In the genomic region with DNA sequence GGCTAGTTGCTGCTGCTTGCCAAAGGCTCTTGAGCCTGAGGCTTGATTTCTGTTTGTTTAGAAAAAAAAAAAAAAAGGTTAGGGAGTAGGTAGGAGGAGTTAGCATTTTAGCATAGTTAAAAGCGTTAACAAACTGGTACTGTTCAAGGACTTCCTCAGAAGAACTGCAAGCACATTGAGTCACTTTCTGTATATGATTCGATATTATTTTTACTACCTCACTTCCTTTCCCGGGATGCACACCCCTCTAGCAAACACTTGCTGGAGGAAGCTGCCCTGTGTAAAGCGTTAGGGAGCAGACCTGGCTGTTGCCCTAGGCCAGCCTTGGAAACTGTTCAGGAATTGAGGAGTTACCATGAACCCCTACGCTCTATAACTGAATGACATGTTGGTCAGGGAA, we compare ENCODE assay signal across 11 cellular contexts. TPM values are rescaled to one million over a fixed set of nuclear protein-coding genes. Genes with fewer than 3 reads are reported as not detected.
A peak's percentile ranks its signal among the peaks of the same experiment; 100 is the strongest.
DNase-seq lines count a peak whose midpoint lies in the region; ATAC-seq, FAIRE-seq and TF ChIP-seq lines count a peak whose summit lies in the region.
"Had no signal": no experiment of that assay in that cellular context is flagged by ENCODE, and none has a peak within 500 bp of the region (broad histone marks: within the 10 kb centered on the region; RNA-seq: fewer than 3 reads in every experiment).

No MANE protein-coding gene starts in this region.

- peak; percentile 90 for ATAC-seq in lung (ENCODE audit: insufficient read depth, low FRiP score)
- ATAC-seq in WTC11, result no peak; the same call in 1 of the 2 replicates

- no peaks in the 10 kb centered on the region for H3K9me3 Mint-ChIP-seq in T-helper 2 cell treated with Interferon-gamma antibody and Interleukin-4, amounts not matched to agents 5 μg/mL and 100 μg/mL, for 36 hours
- no peaks in the 10 kb centered on the region for H3K9me3 Mint-ChIP-seq in WTC11

- H3K36me3 ChIP-seq in lung (ENCODE audit: control insufficient read depth in 2 of 2, insufficient read depth in 2 of 2, low read length in 2 of 2) (no peaks in the 10 kb centered on the region), Peyer's patch (no peaks in the 10 kb centered on the region)
- H3K36me3 ChIP-seq: left ventricle myocardium inferior had no signal

- no peaks in the 10 kb centered on the region for H3K27me3 Mint-ChIP-seq in T-helper 2 cell treated with Interferon-gamma antibody and Interleukin-4, amounts not matched to agents 5 μg/mL and 100 μg/mL, for 36 hours (ENCODE audit: low read depth)
- peaks cover 6% of the 10 kb centered on the region; the same call in 1 of the 2 replicates for H3K27me3 Mint-ChIP-seq in WTC11 (ENCODE audit: low read depth)

- H3K27me3 ChIP-seq in lung (ENCODE audit: control insufficient read depth, insufficient read depth) (no peaks in the 10 kb centered on the region), Peyer's patch (no peaks in the 10 kb centered on the region)

- DNase-seq in SIG-M5 treated with dmso at 0.1 percent for 504 hours (lab: John Stamatoyannopoulos, UW; ENCODE audit: unreplicated experiment), result peak; percentile 52
- no peak for DNase-seq in SIG-M5 (lab: John Stamatoyannopoulos, UW)
- no peak for DNase-seq in H54 (ENCODE audit: insufficient read length, low spot score)
- peak; percentile 52 for DNase-seq in T-helper 2 cell treated with Interferon-gamma antibody and Interleukin-4, amounts not matched to agents 5 μg/mL and 100 μg/mL, for 36 hours (ENCODE audit: low spot score)
- no peak for DNase-seq in lung (ENCODE audit: low spot score)
- DNase-seq in activated CD8-positive, alpha-beta memory T cell treated with anti-CD3 and anti-CD28 coated beads, Interleukin-2, amount 50 U/mL, for 48 hours, result no peak
- DNase-seq in WTC11 (ENCODE audit: low spot score), result no peak
- no peak for DNase-seq in Peyer's patch
- DNase-seq: left ventricle myocardium inferior, NCI-H187 treated with DMSO at 0.1 percent for 48 hours had no signal

- POLR2A ChIA-PET in WTC11 (lab: Charles Lee), result no interaction called here

- H3K27ac ChIP-seq in lung (ENCODE audit: low read depth in 1 of 2, low read length in 1 of 2) (peak overlapping the region in 1 of 2 donors; percentile 66), Peyer's patch (peak overlapping the region in 1 of 4 donors; percentile 14)
- H3K27ac ChIP-seq: left ventricle myocardium inferior had no signal

- CTCF ChIA-PET in WTC11 (lab: Charles Lee), result interaction anchor here (1.8 kb wide), 1 partner anchor 16 kb away, joined by 6 read pairs; the partner anchor contains the start of gene CEP120

- FAIRE-seq in H54 (lab: Jason Lieb, UNC), result peak; percentile 43
- FAIRE-seq: H1 had no signal

- no peaks in the 10 kb centered on the region for H3K36me3 Mint-ChIP-seq in T-helper 2 cell treated with Interferon-gamma antibody and Interleukin-4, amounts not matched to agents 5 μg/mL and 100 μg/mL, for 36 hours (ENCODE audit: low read depth)
- H3K36me3 Mint-ChIP-seq in WTC11, result no peaks in the 10 kb centered on the region

- peaks cover 20% of the 10 kb centered on the region for H3K4me1 Mint-ChIP-seq in T-helper 2 cell treated with Interferon-gamma antibody and Interleukin-4, amounts not matched to agents 5 μg/mL and 100 μg/mL, for 36 hours (ENCODE audit: low read depth)
- peaks cover 12% of the 10 kb centered on the region for H3K4me1 Mint-ChIP-seq in WTC11

- H3K4me3 ChIP-seq in lung (no peak overlapping the region), Peyer's patch (no peak overlapping the region)
- H3K4me3 ChIP-seq: left ventricle myocardium inferior had no signal

- peak overlapping the region; percentile 71 for H3K27ac Mint-ChIP-seq in T-helper 2 cell treated with Interferon-gamma antibody and Interleukin-4, amounts not matched to agents 5 μg/mL and 100 μg/mL, for 36 hours
- no peak overlapping the region for H3K27ac Mint-ChIP-seq in WTC11

- H3K4me1 ChIP-seq in lung (ENCODE audit: control insufficient read depth in 2 of 2, insufficient read depth in 2 of 2, low read length in 2 of 2) (peaks cover 0 to 2% of the 10 kb centered on the region in 2 donors), Peyer's patch (no peaks in the 10 kb centered on the region)
- H3K4me1 ChIP-seq: left ventricle myocardium inferior had no signal

- no peak for TF ChIP-seq CTCF in lung (IDR thresholded peaks at IDR 0.05; ENCODE audit: control extremely low read depth, extremely low read depth)
- TF ChIP-seq CTCF in WTC11 (IDR thresholded peaks at IDR 0.05), result no peak
- no peak for TF ChIP-seq CTCF in Peyer's patch (IDR thresholded peaks at IDR 0.05)

- peaks cover 0 to 2% of the 10 kb centered on the region in 2 donors for H3K9me3 ChIP-seq in lung (ENCODE audit: control insufficient read depth in 2 of 2, insufficient read depth in 1 of 2, low read length in 1 of 2)
- no peaks in the 10 kb centered on the region for H3K9me3 ChIP-seq in Peyer's patch
- H3K9me3 ChIP-seq: left ventricle myocardium inferior had no signal

- WGBS in lung, 2 donors, result 44 to 63% methylated on average over 5 of the region's 5 CpGs

- TF ChIP-seq POLR2A in H54 (IDR thresholded peaks at IDR 0.05; ENCODE audit: low read depth, low read length), result no peak
- no peak for TF ChIP-seq POLR2A in Peyer's patch (IDR thresholded peaks at IDR 0.05)

- H3K4me3 Mint-ChIP-seq in T-helper 2 cell treated with Interferon-gamma antibody and Interleukin-4, amounts not matched to agents 5 μg/mL and 100 μg/mL, for 36 hours, result peak overlapping the region; percentile 52
- no peak overlapping the region for H3K4me3 Mint-ChIP-seq in WTC11

TF ChIP-seq in WTC11, 78 proteins besides CTCF, POLR2A, EP300 and RAD21:
- TF ChIP-seq, protein P1, sequence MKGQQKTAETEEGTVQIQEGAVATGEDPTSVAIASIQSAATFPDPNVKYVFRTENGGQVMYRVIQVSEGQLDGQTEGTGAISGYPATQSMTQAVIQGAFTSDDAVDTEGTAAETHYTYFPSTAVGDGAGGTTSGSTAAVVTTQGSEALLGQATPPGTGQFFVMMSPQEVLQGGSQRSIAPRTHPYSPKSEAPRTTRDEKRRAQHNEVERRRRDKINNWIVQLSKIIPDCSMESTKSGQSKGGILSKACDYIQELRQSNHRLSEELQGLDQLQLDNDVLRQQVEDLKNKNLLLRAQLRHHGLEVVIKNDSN (CRISPR knock-in tag; IDR thresholded peaks at IDR 0.05), result no peak
- TF ChIP-seq TCF7 (CRISPR knock-in tag; IDR thresholded peaks at IDR 0.05; ENCODE audit: low read depth), result no peak

RNA-seq across cellular contexts. Expression of gene CEP120, which starts 15.7 kb away (rescaled TPM):
- total RNA-seq in lung (10 to 100 TPM; 20.0 to 29.6 TPM), WTC11 (2021) (15.2 to 19.9 TPM (median 15.9 TPM) in 3 replicates), Peyer's patch (10 to 100 TPM; 10.5 to 47.9 (median 24.2) TPM)
- 1 to 10 TPM; 5.0 to 5.2 TPM for polyA plus RNA-seq in lung

Comparison
In these comparisons a context has a peak if more than half of its experiments do, and no peak if none do; other contexts are left out.
1. DNase-seq: peak in SIG-M5 treated with dmso at 0.1 percent for 504 hours (single experiment) and T-helper 2 cell treated with Interferon-gamma antibody and Interleukin-4, amounts not matched to agents 5 μg/mL and 100 μg/mL, for 36 hours (single experiment); none in SIG-M5 (single experiment), H54 (single experiment), lung (single experiment), activated CD8-positive, alpha-beta memory T cell treated with anti-CD3 and anti-CD28 coated beads, Interleukin-2, amount 50 U/mL, for 48 hours (single experiment), WTC11 (single experiment) and Peyer's patch (0 of 3).